In genomic region chr10:82934947-82935346, GRCh38 we compare ENCODE assay signal across 3 cellular contexts.
A peak's percentile ranks its signal among the peaks of the same experiment; 100 is the strongest.
TF ChIP-seq lines count a peak whose summit lies in the region.

No MANE protein-coding gene starts in this region.

TF ChIP-seq in A549, 52 proteins besides CTCF, POLR2A, EP300 and RAD21:
- TF ChIP-seq ZC3H11A (IDR thresholded peaks at IDR 0.05): no peak
- peak; percentile 87 for TF ChIP-seq MAFK (IDR thresholded peaks at IDR 0.05; ENCODE audit: partially characterized antibody)
- no peak for TF ChIP-seq HDAC2 (IDR thresholded peaks at IDR 0.05)
- no peak for TF ChIP-seq SMC3 (IDR thresholded peaks at IDR 0.05)
- TF ChIP-seq HOXB5 (CRISPR knock-in tag; IDR thresholded peaks at IDR 0.05): no peak

TF ChIP-seq in IMR-90, 13 proteins besides CTCF, POLR2A, EP300 and RAD21:
- TF ChIP-seq MAZ (IDR thresholded peaks at IDR 0.05; ENCODE audit: borderline replicate concordance, low read depth, low read length) (no peak), CEBPB (IDR thresholded peaks at IDR 0.05; ENCODE audit: low read depth, low read length) (no peak), ELK1 (IDR thresholded peaks at IDR 0.05; ENCODE audit: borderline replicate concordance, low read depth, low read length) (no peak), MAFK (IDR thresholded peaks at IDR 0.05; ENCODE audit: low read depth, low read length) (peak; percentile 87), RCOR1 (IDR thresholded peaks at IDR 0.05; ENCODE audit: insufficient replicate concordance, low read length) (no peak)

TF ChIP-seq in K562, 482 proteins besides CTCF, POLR2A, EP300 and RAD21:
- TF ChIP-seq REST (CRISPR knock-in tag; IDR thresholded peaks at IDR 0.05; ENCODE audit: low read depth): no peak
- no peak for TF ChIP-seq GTF2E2 (tag; IDR thresholded peaks at IDR 0.05)
- TF ChIP-seq MAFF (IDR thresholded peaks at IDR 0.05; ENCODE audit: low read length): peak; percentile 63
- TF ChIP-seq ZNF398 (CRISPR knock-in tag; IDR thresholded peaks at IDR 0.05): no peak
- TF ChIP-seq TAF9B (IDR thresholded peaks at IDR 0.05; ENCODE audit: partially characterized antibody): no peak
- TF ChIP-seq BCOR (IDR thresholded peaks at IDR 0.05): no peak
- TF ChIP-seq MAFK (IDR thresholded peaks at IDR 0.05; ENCODE audit: low read length): peak; percentile 71
- peak; percentile 58; the same call in 1 of the 2 replicates for TF ChIP-seq ZNF316 (IDR thresholded peaks at IDR 0.05)
- no peak for TF ChIP-seq ZNF707 (CRISPR knock-in tag; conservative IDR thresholded peaks at IDR 0.05)
- TF ChIP-seq TFE3 (CRISPR knock-in tag; IDR thresholded peaks at IDR 0.05): no peak
- no peak for TF ChIP-seq SRF (CRISPR knock-in tag; IDR thresholded peaks at IDR 0.05)
- no peak for TF ChIP-seq ZNF511 (CRISPR knock-in tag; IDR thresholded peaks at IDR 0.05)
- TF ChIP-seq NR2C1 (IDR thresholded peaks at IDR 0.05): no peak
- no peak for TF ChIP-seq NR2C1 (tag; IDR thresholded peaks at IDR 0.05)
- no peak for TF ChIP-seq KDM5B (IDR thresholded peaks at IDR 0.05; ENCODE audit: insufficient replicate concordance, low read depth, low read length)
- TF ChIP-seq CUX1 (CRISPR knock-in tag; IDR thresholded peaks at IDR 0.05): no peak
- TF ChIP-seq SIRT6 (IDR thresholded peaks at IDR 0.05; ENCODE audit: low read depth, low read length): no peak
- TF ChIP-seq MAFG (tag; conservative IDR thresholded peaks at IDR 0.05): peak; percentile 39; the same call in 1 of the 2 replicates
- no peak for TF ChIP-seq POU5F1 (IDR thresholded peaks at IDR 0.05; ENCODE audit: borderline replicate concordance, low read depth, low read length, partially characterized antibody)
